In the genomic region with DNA sequence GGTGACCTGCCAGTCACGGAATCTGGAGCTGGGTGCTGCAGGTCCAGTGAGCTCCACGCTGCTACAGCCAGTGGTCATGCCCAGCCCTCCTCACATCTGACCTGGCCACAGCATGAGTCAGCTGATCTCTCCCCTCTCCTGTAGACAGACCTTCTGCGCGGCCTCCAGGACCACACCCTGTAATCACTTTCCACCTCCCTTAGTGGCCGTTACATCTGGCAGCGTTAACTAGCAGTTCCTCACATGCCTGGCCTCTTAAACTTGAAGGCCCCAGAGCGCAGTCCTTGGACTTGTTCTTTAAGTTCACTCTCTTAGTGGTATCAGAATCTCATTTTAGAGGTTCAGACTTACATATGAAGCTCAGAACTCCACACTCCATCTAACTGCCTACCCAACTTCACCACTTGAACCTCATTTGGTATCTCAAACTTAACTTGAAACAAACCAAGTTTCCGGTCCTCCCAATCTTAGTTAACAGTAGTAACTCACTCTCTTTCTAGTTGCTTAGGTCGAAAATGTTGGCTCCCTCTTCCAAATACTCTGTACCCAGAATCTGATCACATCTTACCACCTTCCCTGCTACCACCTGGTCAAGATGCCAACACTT, we compare ENCODE assay signal across 1 cellular context.
TF ChIP-seq lines count a peak whose summit lies in the region.

No MANE protein-coding gene starts in this region.

TF ChIP-seq in K562, 482 proteins besides CTCF, POLR2A, EP300 and RAD21 (continues in another document):
- TF ChIP-seq SPI1 (IDR thresholded peaks at IDR 0.05; ENCODE audit: borderline replicate concordance, low read depth, low read length) (peak; percentile 33; the same call in 1 of the 2 replicates), ZNF143 (CRISPR knock-in tag; IDR thresholded peaks at IDR 0.05) (no peak), NR2F6 (CRISPR knock-in tag; IDR thresholded peaks at IDR 0.05) (no peak), CHD2 (IDR thresholded peaks at IDR 0.05; ENCODE audit: low read depth, low read length) (no peak), RBFOX2 (IDR thresholded peaks at IDR 0.05; ENCODE audit: low read depth, low read length) (no peak), ZNF184 (CRISPR knock-in tag; IDR thresholded peaks at IDR 0.05) (no peak), JUNB (CRISPR knock-in tag; conservative IDR thresholded peaks at IDR 0.05) (no peak), TCF3 (CRISPR knock-in tag; IDR thresholded peaks at IDR 0.05) (peak; percentile 46), BHLHE40 (IDR thresholded peaks at IDR 0.05; ENCODE audit: low read length) (peak; percentile 12; the same call in 1 of the 2 replicates), MYC (IDR thresholded peaks at IDR 0.05; ENCODE audit: low read depth, low read length) (peak; percentile 39; the same call in 1 of the 2 replicates), MYC (CRISPR knock-in tag; IDR thresholded peaks at IDR 0.05; ENCODE audit: borderline replicate concordance, low read depth) (no peak), CAMTA2 (CRISPR knock-in tag; conservative IDR thresholded peaks at IDR 0.05) (no peak), TAL1 (IDR thresholded peaks at IDR 0.05) (peak; percentile 22; the same call in 1 of the 2 replicates), CREM (IDR thresholded peaks at IDR 0.05; ENCODE audit: low read depth) (0 out of 2 replicates have a peak, but pooled peaks have one; percentile 17), TBP (optimal IDR thresholded peaks at IDR 0.05; ENCODE audit: low read depth, low read length) (no peak), KDM2B (CRISPR knock-in tag; IDR thresholded peaks at IDR 0.05) (no peak), ZNF253 (CRISPR knock-in tag; conservative IDR thresholded peaks at IDR 0.05) (no peak), IRF2 (CRISPR knock-in tag; IDR thresholded peaks at IDR 0.05) (no peak), TEAD4 (IDR thresholded peaks at IDR 0.05; ENCODE audit: low read length) (0 out of 2 replicates have a peak, but pooled peaks have one; percentile 23), TEAD4 (CRISPR knock-in tag; IDR thresholded peaks at IDR 0.05; ENCODE audit: borderline replicate concordance) (no peak), ARID1B (IDR thresholded peaks at IDR 0.05) (peak; percentile 41; the same call in 1 of the 2 replicates), BRF1 (IDR thresholded peaks at IDR 0.05; ENCODE audit: borderline replicate concordance, extremely low read depth, insufficient read length) (no peak), SP2 (IDR thresholded peaks at IDR 0.05; ENCODE audit: extremely low read depth, low read depth, low read length, poor library complexity, severe bottlenecking) (no peak), EHMT2 (IDR thresholded peaks at IDR 0.05) (no peak), ZNF436 (CRISPR knock-in tag; IDR thresholded peaks at IDR 0.05) (no peak), MYNN (IDR thresholded peaks at IDR 0.05) (no peak), MYNN (CRISPR knock-in tag; IDR thresholded peaks at IDR 0.05) (no peak), PHF21A (IDR thresholded peaks at IDR 0.05; ENCODE audit: borderline replicate concordance, low read depth) (no peak), NCOA4 (IDR thresholded peaks at IDR 0.05; ENCODE audit: partially characterized antibody) (no peak), ZNF644 (tag; IDR thresholded peaks at IDR 0.05; ENCODE audit: low read depth) (no peak), HCFC1 (IDR thresholded peaks at IDR 0.05; ENCODE audit: low read depth, low read length) (no peak), NRF1 (conservative IDR thresholded peaks at IDR 0.05 in 1 of 2, IDR thresholded peaks at IDR 0.05 in 1 of 2) (peak; percentile 62 to 67), SAFB (IDR thresholded peaks at IDR 0.05; ENCODE audit: borderline replicate concordance, low read depth, low read length) (no peak), BACH1 (tag; IDR thresholded peaks at IDR 0.05) (no peak), CBFA2T3 (IDR thresholded peaks at IDR 0.05) (peak; percentile 66), NR2C1 (IDR thresholded peaks at IDR 0.05) (no peak), NR2C1 (tag; IDR thresholded peaks at IDR 0.05) (no peak; the same call in 1 of the 2 replicates), ZEB2 (IDR thresholded peaks at IDR 0.05) (no peak), CBFA2T2 (conservative IDR thresholded peaks at IDR 0.05) (peak; percentile 51), CBFB (CRISPR knock-in tag; IDR thresholded peaks at IDR 0.05) (no peak)
- TF ChIP-seq, protein P1, sequence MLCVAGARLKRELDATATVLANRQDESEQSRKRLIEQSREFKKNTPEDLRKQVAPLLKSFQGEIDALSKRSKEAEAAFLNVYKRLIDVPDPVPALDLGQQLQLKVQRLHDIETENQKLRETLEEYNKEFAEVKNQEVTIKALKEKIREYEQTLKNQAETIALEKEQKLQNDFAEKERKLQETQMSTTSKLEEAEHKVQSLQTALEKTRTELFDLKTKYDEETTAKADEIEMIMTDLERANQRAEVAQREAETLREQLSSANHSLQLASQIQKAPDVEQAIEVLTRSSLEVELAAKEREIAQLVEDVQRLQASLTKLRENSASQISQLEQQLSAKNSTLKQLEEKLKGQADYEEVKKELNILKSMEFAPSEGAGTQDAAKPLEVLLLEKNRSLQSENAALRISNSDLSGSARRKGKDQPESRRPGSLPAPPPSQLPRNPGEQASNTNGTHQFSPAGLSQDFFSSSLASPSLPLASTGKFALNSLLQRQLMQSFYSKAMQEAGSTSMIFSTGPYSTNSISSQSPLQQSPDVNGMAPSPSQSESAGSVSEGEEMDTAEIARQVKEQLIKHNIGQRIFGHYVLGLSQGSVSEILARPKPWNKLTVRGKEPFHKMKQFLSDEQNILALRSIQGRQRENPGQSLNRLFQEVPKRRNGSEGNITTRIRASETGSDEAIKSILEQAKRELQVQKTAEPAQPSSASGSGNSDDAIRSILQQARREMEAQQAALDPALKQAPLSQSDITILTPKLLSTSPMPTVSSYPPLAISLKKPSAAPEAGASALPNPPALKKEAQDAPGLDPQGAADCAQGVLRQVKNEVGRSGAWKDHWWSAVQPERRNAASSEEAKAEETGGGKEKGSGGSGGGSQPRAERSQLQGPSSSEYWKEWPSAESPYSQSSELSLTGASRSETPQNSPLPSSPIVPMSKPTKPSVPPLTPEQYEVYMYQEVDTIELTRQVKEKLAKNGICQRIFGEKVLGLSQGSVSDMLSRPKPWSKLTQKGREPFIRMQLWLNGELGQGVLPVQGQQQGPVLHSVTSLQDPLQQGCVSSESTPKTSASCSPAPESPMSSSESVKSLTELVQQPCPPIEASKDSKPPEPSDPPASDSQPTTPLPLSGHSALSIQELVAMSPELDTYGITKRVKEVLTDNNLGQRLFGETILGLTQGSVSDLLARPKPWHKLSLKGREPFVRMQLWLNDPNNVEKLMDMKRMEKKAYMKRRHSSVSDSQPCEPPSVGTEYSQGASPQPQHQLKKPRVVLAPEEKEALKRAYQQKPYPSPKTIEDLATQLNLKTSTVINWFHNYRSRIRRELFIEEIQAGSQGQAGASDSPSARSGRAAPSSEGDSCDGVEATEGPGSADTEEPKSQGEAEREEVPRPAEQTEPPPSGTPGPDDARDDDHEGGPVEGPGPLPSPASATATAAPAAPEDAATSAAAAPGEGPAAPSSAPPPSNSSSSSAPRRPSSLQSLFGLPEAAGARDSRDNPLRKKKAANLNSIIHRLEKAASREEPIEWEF (CRISPR knock-in tag; IDR thresholded peaks at IDR 0.05), result 0 out of 2 replicates have a peak, but pooled peaks have one; percentile 59
- TF ChIP-seq, protein P2, sequence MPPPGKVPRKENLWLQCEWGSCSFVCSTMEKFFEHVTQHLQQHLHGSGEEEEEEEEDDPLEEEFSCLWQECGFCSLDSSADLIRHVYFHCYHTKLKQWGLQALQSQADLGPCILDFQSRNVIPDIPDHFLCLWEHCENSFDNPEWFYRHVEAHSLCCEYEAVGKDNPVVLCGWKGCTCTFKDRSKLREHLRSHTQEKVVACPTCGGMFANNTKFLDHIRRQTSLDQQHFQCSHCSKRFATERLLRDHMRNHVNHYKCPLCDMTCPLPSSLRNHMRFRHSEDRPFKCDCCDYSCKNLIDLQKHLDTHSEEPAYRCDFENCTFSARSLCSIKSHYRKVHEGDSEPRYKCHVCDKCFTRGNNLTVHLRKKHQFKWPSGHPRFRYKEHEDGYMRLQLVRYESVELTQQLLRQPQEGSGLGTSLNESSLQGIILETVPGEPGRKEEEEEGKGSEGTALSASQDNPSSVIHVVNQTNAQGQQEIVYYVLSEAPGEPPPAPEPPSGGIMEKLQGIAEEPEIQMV (tag; conservative IDR thresholded peaks at IDR 0.05; ENCODE audit: low read depth), result no peak
- TF ChIP-seq, protein P3, sequence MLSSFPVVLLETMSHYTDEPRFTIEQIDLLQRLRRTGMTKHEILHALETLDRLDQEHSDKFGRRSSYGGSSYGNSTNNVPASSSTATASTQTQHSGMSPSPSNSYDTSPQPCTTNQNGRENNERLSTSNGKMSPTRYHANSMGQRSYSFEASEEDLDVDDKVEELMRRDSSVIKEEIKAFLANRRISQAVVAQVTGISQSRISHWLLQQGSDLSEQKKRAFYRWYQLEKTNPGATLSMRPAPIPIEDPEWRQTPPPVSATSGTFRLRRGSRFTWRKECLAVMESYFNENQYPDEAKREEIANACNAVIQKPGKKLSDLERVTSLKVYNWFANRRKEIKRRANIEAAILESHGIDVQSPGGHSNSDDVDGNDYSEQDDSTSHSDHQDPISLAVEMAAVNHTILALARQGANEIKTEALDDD (IDR thresholded peaks at IDR 0.05), result peak; percentile 89
- TF ChIP-seq, protein P4, sequence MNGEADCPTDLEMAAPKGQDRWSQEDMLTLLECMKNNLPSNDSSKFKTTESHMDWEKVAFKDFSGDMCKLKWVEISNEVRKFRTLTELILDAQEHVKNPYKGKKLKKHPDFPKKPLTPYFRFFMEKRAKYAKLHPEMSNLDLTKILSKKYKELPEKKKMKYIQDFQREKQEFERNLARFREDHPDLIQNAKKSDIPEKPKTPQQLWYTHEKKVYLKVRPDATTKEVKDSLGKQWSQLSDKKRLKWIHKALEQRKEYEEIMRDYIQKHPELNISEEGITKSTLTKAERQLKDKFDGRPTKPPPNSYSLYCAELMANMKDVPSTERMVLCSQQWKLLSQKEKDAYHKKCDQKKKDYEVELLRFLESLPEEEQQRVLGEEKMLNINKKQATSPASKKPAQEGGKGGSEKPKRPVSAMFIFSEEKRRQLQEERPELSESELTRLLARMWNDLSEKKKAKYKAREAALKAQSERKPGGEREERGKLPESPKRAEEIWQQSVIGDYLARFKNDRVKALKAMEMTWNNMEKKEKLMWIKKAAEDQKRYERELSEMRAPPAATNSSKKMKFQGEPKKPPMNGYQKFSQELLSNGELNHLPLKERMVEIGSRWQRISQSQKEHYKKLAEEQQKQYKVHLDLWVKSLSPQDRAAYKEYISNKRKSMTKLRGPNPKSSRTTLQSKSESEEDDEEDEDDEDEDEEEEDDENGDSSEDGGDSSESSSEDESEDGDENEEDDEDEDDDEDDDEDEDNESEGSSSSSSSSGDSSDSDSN (IDR thresholded peaks at IDR 0.05; ENCODE audit: borderline replicate concordance in 1 of 2, low read depth in 2 of 2, low read length in 2 of 2), result no peak
- TF ChIP-seq, protein P5, sequence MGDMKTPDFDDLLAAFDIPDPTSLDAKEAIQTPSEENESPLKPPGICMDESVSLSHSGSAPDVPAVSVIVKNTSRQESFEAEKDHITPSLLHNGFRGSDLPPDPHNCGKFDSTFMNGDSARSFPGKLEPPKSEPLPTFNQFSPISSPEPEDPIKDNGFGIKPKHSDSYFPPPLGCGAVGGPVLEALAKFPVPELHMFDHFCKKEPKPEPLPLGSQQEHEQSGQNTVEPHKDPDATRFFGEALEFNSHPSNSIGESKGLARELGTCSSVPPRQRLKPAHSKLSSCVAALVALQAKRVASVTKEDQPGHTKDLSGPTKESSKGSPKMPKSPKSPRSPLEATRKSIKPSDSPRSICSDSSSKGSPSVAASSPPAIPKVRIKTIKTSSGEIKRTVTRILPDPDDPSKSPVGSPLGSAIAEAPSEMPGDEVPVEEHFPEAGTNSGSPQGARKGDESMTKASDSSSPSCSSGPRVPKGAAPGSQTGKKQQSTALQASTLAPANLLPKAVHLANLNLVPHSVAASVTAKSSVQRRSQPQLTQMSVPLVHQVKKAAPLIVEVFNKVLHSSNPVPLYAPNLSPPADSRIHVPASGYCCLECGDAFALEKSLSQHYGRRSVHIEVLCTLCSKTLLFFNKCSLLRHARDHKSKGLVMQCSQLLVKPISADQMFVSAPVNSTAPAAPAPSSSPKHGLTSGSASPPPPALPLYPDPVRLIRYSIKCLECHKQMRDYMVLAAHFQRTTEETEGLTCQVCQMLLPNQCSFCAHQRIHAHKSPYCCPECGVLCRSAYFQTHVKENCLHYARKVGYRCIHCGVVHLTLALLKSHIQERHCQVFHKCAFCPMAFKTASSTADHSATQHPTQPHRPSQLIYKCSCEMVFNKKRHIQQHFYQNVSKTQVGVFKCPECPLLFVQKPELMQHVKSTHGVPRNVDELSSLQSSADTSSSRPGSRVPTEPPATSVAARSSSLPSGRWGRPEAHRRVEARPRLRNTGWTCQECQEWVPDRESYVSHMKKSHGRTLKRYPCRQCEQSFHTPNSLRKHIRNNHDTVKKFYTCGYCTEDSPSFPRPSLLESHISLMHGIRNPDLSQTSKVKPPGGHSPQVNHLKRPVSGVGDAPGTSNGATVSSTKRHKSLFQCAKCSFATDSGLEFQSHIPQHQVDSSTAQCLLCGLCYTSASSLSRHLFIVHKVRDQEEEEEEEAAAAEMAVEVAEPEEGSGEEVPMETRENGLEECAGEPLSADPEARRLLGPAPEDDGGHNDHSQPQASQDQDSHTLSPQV (IDR thresholded peaks at IDR 0.05), result peak; percentile 86
- TF ChIP-seq, protein P6, sequence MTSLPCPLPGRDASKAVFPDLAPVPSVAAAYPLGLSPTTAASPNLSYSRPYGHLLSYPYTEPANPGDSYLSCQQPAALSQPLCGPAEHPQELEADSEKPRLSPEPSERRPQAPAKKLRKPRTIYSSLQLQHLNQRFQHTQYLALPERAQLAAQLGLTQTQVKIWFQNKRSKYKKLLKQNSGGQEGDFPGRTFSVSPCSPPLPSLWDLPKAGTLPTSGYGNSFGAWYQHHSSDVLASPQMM (CRISPR knock-in tag; IDR thresholded peaks at IDR 0.05), result no peak
- TF ChIP-seq, protein P7, sequence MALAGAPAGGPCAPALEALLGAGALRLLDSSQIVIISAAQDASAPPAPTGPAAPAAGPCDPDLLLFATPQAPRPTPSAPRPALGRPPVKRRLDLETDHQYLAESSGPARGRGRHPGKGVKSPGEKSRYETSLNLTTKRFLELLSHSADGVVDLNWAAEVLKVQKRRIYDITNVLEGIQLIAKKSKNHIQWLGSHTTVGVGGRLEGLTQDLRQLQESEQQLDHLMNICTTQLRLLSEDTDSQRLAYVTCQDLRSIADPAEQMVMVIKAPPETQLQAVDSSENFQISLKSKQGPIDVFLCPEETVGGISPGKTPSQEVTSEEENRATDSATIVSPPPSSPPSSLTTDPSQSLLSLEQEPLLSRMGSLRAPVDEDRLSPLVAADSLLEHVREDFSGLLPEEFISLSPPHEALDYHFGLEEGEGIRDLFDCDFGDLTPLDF (CRISPR knock-in tag; IDR thresholded peaks at IDR 0.05), result no peak
- TF ChIP-seq, protein P8, sequence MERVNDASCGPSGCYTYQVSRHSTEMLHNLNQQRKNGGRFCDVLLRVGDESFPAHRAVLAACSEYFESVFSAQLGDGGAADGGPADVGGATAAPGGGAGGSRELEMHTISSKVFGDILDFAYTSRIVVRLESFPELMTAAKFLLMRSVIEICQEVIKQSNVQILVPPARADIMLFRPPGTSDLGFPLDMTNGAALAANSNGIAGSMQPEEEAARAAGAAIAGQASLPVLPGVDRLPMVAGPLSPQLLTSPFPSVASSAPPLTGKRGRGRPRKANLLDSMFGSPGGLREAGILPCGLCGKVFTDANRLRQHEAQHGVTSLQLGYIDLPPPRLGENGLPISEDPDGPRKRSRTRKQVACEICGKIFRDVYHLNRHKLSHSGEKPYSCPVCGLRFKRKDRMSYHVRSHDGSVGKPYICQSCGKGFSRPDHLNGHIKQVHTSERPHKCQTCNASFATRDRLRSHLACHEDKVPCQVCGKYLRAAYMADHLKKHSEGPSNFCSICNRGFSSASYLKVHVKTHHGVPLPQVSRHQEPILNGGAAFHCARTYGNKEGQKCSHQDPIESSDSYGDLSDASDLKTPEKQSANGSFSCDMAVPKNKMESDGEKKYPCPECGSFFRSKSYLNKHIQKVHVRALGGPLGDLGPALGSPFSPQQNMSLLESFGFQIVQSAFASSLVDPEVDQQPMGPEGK (CRISPR knock-in tag; IDR thresholded peaks at IDR 0.05; ENCODE audit: borderline replicate concordance), result no peak
